In the genomic region with DNA sequence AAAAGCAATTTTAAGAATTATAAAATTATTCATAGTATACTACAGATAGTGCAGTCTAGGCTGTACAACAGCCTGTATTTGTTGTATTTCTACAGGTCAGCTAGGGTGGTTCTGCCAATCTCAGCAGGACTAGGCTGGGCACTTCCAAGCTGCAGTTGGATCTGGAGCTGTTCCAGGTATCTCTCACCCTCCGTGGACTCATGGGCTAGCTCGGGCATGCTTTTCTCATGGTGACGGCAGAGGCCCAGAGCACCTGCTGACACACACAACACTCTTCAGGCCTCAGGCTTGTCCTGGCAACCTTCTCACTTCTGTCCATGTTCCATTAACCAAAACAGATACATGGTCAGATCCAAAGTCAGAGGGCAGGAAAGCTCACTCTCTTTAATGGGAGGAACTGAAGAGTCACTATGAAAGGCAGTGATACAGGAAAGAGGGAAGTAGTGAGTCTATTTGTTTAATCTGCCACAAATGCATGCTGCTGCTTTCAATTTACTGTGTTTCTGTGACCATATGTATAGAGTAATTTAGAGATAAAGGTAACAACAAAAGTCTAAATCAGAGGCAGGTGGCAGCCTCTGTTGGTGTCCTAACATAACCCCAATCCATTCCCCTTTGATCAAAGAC, we compare ENCODE assay signal across 1 cellular context.
A peak's percentile ranks its signal among the peaks of the same experiment; 100 is the strongest.
TF ChIP-seq lines count a peak whose summit lies in the region.

No MANE protein-coding gene starts in this region.

TF ChIP-seq in HEK293, 187 proteins besides CTCF, POLR2A, EP300 and RAD21 (continued from another document):
- TF ChIP-seq, protein P1, sequence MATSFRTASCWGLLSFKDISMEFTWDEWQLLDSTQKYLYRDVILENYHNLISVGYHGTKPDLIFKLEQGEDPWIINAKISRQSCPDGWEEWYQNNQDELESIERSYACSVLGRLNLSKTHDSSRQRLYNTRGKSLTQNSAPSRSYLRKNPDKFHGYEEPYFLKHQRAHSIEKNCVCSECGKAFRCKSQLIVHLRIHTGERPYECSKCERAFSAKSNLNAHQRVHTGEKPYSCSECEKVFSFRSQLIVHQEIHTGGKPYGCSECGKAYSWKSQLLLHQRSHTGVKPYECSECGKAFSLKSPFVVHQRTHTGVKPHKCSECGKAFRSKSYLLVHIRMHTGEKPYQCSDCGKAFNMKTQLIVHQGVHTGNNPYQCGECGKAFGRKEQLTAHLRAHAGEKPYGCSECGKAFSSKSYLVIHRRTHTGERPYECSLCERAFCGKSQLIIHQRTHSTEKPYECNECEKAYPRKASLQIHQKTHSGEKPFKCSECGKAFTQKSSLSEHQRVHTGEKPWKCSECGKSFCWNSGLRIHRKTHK (tag by site-specific recombination; IDR thresholded peaks at IDR 0.05) = no peak
- TF ChIP-seq, protein P2, sequence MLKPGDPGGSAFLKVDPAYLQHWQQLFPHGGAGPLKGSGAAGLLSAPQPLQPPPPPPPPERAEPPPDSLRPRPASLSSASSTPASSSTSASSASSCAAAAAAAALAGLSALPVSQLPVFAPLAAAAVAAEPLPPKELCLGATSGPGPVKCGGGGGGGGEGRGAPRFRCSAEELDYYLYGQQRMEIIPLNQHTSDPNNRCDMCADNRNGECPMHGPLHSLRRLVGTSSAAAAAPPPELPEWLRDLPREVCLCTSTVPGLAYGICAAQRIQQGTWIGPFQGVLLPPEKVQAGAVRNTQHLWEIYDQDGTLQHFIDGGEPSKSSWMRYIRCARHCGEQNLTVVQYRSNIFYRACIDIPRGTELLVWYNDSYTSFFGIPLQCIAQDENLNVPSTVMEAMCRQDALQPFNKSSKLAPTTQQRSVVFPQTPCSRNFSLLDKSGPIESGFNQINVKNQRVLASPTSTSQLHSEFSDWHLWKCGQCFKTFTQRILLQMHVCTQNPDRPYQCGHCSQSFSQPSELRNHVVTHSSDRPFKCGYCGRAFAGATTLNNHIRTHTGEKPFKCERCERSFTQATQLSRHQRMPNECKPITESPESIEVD (tag by site-specific recombination; IDR thresholded peaks at IDR 0.05) = no peak
- TF ChIP-seq ZNF311 (tag by site-specific recombination; IDR thresholded peaks at IDR 0.05; ENCODE audit: borderline replicate concordance) (no peak), ZSCAN30 (tag by site-specific recombination; IDR thresholded peaks at IDR 0.05) (no peak), PBX3 (CRISPR knock-in tag; IDR thresholded peaks at IDR 0.05) (no peak), ZNF76 (tag by site-specific recombination; IDR thresholded peaks at IDR 0.05; ENCODE audit: borderline replicate concordance, low read depth) (no peak), ZNF10 (tag by site-specific recombination; IDR thresholded peaks at IDR 0.05) (no peak), KLF10 (tag by site-specific recombination; IDR thresholded peaks at IDR 0.05) (no peak), KLF7 (tag by site-specific recombination; IDR thresholded peaks at IDR 0.05; ENCODE audit: borderline replicate concordance) (no peak), ZNF114 (tag by site-specific recombination; IDR thresholded peaks at IDR 0.05) (no peak), ZNF571 (tag by site-specific recombination; IDR thresholded peaks at IDR 0.05) (no peak), ZNF473 (tag by site-specific recombination; IDR thresholded peaks at IDR 0.05) (no peak), ZNF449 (tag by site-specific recombination; IDR thresholded peaks at IDR 0.05) (no peak), ZNF354C (tag by site-specific recombination; IDR thresholded peaks at IDR 0.05; ENCODE audit: borderline replicate concordance, low read depth) (no peak), OVOL3 (tag by site-specific recombination; IDR thresholded peaks at IDR 0.05) (no peak)
- TF ChIP-seq, protein P3, sequence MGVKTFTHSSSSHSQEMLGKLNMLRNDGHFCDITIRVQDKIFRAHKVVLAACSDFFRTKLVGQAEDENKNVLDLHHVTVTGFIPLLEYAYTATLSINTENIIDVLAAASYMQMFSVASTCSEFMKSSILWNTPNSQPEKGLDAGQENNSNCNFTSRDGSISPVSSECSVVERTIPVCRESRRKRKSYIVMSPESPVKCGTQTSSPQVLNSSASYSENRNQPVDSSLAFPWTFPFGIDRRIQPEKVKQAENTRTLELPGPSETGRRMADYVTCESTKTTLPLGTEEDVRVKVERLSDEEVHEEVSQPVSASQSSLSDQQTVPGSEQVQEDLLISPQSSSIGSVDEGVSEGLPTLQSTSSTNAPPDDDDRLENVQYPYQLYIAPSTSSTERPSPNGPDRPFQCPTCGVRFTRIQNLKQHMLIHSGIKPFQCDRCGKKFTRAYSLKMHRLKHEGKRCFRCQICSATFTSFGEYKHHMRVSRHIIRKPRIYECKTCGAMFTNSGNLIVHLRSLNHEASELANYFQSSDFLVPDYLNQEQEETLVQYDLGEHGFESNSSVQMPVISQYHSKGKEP (tag by site-specific recombination; IDR thresholded peaks at IDR 0.05) = no peak
- TF ChIP-seq, protein P4, sequence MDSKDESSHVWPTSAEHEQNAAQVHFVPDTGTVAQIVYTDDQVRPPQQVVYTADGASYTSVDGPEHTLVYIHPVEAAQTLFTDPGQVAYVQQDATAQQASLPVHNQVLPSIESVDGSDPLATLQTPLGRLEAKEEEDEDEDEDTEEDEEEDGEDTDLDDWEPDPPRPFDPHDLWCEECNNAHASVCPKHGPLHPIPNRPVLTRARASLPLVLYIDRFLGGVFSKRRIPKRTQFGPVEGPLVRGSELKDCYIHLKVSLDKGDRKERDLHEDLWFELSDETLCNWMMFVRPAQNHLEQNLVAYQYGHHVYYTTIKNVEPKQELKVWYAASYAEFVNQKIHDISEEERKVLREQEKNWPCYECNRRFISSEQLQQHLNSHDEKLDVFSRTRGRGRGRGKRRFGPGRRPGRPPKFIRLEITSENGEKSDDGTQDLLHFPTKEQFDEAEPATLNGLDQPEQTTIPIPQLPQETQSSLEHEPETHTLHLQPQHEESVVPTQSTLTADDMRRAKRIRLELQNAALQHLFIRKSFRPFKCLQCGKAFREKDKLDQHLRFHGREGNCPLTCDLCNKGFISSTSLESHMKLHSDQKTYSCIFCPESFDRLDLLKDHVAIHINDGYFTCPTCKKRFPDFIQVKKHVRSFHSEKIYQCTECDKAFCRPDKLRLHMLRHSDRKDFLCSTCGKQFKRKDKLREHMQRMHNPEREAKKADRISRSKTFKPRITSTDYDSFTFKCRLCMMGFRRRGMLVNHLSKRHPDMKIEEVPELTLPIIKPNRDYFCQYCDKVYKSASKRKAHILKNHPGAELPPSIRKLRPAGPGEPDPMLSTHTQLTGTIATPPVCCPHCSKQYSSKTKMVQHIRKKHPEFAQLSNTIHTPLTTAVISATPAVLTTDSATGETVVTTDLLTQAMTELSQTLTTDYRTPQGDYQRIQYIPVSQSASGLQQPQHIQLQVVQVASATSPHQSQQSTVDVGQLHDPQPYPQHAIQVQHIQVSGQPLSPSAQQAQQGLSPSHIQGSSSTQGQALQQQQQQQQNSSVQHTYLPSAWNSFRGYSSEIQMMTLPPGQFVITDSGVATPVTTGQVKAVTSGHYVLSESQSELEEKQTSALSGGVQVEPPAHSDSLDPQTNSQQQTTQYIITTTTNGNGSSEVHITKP (tag by site-specific recombination; IDR thresholded peaks at IDR 0.05) = peak; percentile 69
